In genomic region chr12:52865090-52865944, GRCh38 we compare ENCODE assay signal across 8 cellular contexts. TPM values are rescaled to one million over a fixed set of nuclear protein-coding genes. Genes with fewer than 3 reads are reported as not detected.
DNase-seq lines count a peak whose midpoint lies in the region; ATAC-seq, FAIRE-seq and TF ChIP-seq lines count a peak whose summit lies in the region.

No MANE protein-coding gene starts in this region.

- H2BK5ac ChIP-seq in mesendoderm (ENCODE audit: low read length): no peak overlapping the region

- H3K27ac ChIP-seq in mesendoderm (ENCODE audit: low read depth, low read length) (no peak overlapping the region), uterus (no peak overlapping the region)

- no peak overlapping the region for H3K23ac ChIP-seq in mesendoderm (ENCODE audit: low read length)

- H3K9me3 ChIP-seq in uterus: no peaks in the 10 kb centered on the region

- no peak overlapping the region for H2AK5ac ChIP-seq in mesendoderm (ENCODE audit: low read length)

- no CpG with 5 or more reads among the region's 10 CpGs for WGBS in mesendoderm (ENCODE audit: extremely low coverage, insufficient coverage, low lambda C conversion rate)

- H4K5ac ChIP-seq in mesendoderm (ENCODE audit: low read length): no peak overlapping the region

- intact Hi-C loops in uterus (cut with DNase I; ENCODE audit: low total_unique reads): no loop called here

- H3K4me2 ChIP-seq in mesendoderm (ENCODE audit: low read length): no peak overlapping the region

- no peak overlapping the region for H4K8ac ChIP-seq in mesendoderm (ENCODE audit: low read depth, low read length)

- no peak overlapping the region for H2BK15ac ChIP-seq in mesendoderm (replicated peaks; ENCODE audit: low read depth)

- H3K18ac ChIP-seq in mesendoderm (ENCODE audit: low read length): no peak overlapping the region

- H3K4me1 ChIP-seq in mesendoderm (ENCODE audit: control insufficient read depth, low read depth, low read length): no peaks in the 10 kb centered on the region
- H3K4me1 ChIP-seq in uterus: no peaks in the 10 kb centered on the region

- H3K27me3 ChIP-seq in mesendoderm (ENCODE audit: insufficient read depth, low read length, poor library complexity) (no peaks in the 10 kb centered on the region), uterus (no peaks in the 10 kb centered on the region)

- no peak for FAIRE-seq in GM12892 (lab: Jason Lieb, UNC)

- peak; percentile 40 to 68 (median 60) for TF ChIP-seq CTCF in uterus (IDR thresholded peaks at IDR 0.05)

- H3K56ac ChIP-seq in mesendoderm (ENCODE audit: low read length): no peak overlapping the region

- no peaks in the 10 kb centered on the region for H3K79me1 ChIP-seq in mesendoderm (ENCODE audit: low read length)

- TF ChIP-seq POLR2A in uterus (IDR thresholded peaks at IDR 0.05) (no peak), GM12892 (IDR thresholded peaks at IDR 0.05; ENCODE audit: low read depth, low read length) (no peak)

- no peak for ATAC-seq in HG02798 (IDR thresholded peaks at IDR 0.05; ENCODE audit: poor library complexity, unreplicated experiment)

- H3K79me2 ChIP-seq in mesendoderm (ENCODE audit: control insufficient read depth, insufficient read depth, low read length): no peaks in the 10 kb centered on the region

- H2BK120ac ChIP-seq in mesendoderm (ENCODE audit: low read depth, low read length): no peak overlapping the region

- H3K4ac ChIP-seq in mesendoderm (ENCODE audit: low read depth, low read length): no peak overlapping the region

- DNase-seq in EL (peak; percentile 74), Kasumi-1 (lab: John Stamatoyannopoulos, UW) (peak; percentile 30 to 40), RPMI7951 (ENCODE audit: low read depth) (peak; percentile 62), ecto neural progenitor cell (ENCODE audit: low spot score) (peak; percentile 94), mesendoderm (peak; percentile 89), uterus (peak; percentile 46 to 59), GM12892 (ENCODE audit: insufficient read length) (no peak)

- H3K36me3 ChIP-seq in mesendoderm (ENCODE audit: control insufficient read depth, insufficient read depth, low read length) (no peaks in the 10 kb centered on the region), uterus (no peaks in the 10 kb centered on the region)

- no peak overlapping the region for H3K9ac ChIP-seq in mesendoderm (ENCODE audit: low read length)

- H3K4me3 ChIP-seq in mesendoderm (ENCODE audit: low read length) (no peak overlapping the region), uterus (no peak overlapping the region)

RNA-seq across cellular contexts. Expression of gene KRT78, which starts 16.5 kb away (rescaled TPM):
- 0.20 and 0.36 TPM in 2 replicates for total RNA-seq in RPMI7951 (2014; rRNA removed; shearing (Covaris generic))
- not detected for polyA plus RNA-seq in mesendoderm (2013, experiment 1 of 2)
- polyA plus RNA-seq in mesendoderm (2013, experiment 2 of 2): not detected
- total RNA-seq in uterus: not detected
- not detected for polyA plus RNA-seq in GM12892 (2012; ENCODE audit: missing spikeins)

RNA-seq across cellular contexts. Expression of gene KRT79, which starts 31.2 kb away (rescaled TPM):
- total RNA-seq in RPMI7951 (2014; rRNA removed; shearing (Covaris generic)): 3.3 and 4.8 TPM in 2 replicates
- not detected for polyA plus RNA-seq in mesendoderm (2013, experiment 1 of 2)
- polyA plus RNA-seq in mesendoderm (2013, experiment 2 of 2): not detected
- total RNA-seq in uterus: not detected
- polyA plus RNA-seq in GM12892 (2012; ENCODE audit: missing spikeins): not detected

RNA-seq across cellular contexts. Expression of gene KRT8, which starts 39.6 kb away (rescaled TPM):
- total RNA-seq in RPMI7951 (2014; rRNA removed; shearing (Covaris generic)): 3.5 and 4.7 TPM in 2 replicates
- polyA plus RNA-seq in mesendoderm (2013, experiment 1 of 2): 450 TPM
- polyA plus RNA-seq in mesendoderm (2013, experiment 2 of 2): 461 TPM
- 10 to 100 TPM in 3 of 4 donors, 1 to 10 TPM in 1; 9.1 to 46.2 (median 36.5) TPM for total RNA-seq in uterus
- polyA plus RNA-seq in GM12892 (2012; ENCODE audit: missing spikeins): 0.47 TPM

RNA-seq across cellular contexts. Expression of gene KRT4, which starts 51.4 kb away (rescaled TPM):
- not detected in 2 replicates for total RNA-seq in RPMI7951 (2014; rRNA removed; shearing (Covaris generic))
- not detected for polyA plus RNA-seq in mesendoderm (2013, experiment 1 of 2)
- not detected for polyA plus RNA-seq in mesendoderm (2013, experiment 2 of 2)
- total RNA-seq in uterus: not detected
- not detected for polyA plus RNA-seq in GM12892 (2012; ENCODE audit: missing spikeins)
